In genomic region chr13:114194853-114195252, GRCh38 we compare ENCODE assay signal across 25 cellular contexts. TPM values are rescaled to one million over a fixed set of nuclear protein-coding genes. Genes with fewer than 3 reads are reported as not detected.
DNase-seq lines count a peak whose midpoint lies in the region; ATAC-seq and TF ChIP-seq lines count a peak whose summit lies in the region.
"Had no signal": no experiment of that assay in that cellular context is flagged by ENCODE, and none has a peak within 500 bp of the region (broad histone marks: within the 10 kb centered on the region; RNA-seq: fewer than 3 reads in every experiment).

No MANE protein-coding gene starts in this region.

- H3K4me1 Mint-ChIP-seq in activated CD4-positive, alpha-beta T cell treated with anti-CD3 and anti-CD28 coated beads, Interleukin-2, amount 10 ng/mL, durations not matched to agents 7 days and 5 days = peaks cover 13% of the 10 kb centered on the region
- H3K4me1 Mint-ChIP-seq: CD14-positive monocyte had no signal

- no peaks in the 10 kb centered on the region for H3K27me3 ChIP-seq in body of pancreas
- H3K27me3 ChIP-seq: right atrium auricular region had no signal

- peaks cover 9% of the 10 kb centered on the region for H3K36me3 Mint-ChIP-seq in activated CD4-positive, alpha-beta T cell treated with anti-CD3 and anti-CD28 coated beads, Interleukin-2, amount 10 ng/mL, durations not matched to agents 7 days and 5 days (ENCODE audit: low read depth)
- H3K36me3 Mint-ChIP-seq: CD14-positive monocyte had no signal

- H3K9me3 ChIP-seq in body of pancreas = no peaks in the 10 kb centered on the region
- H3K9me3 ChIP-seq: right atrium auricular region had no signal

- 61 to 94% methylated on average over 5 of the region's 5 CpGs for WGBS in body of pancreas, 2 donors

- no peaks in the 10 kb centered on the region for H3K36me3 ChIP-seq in body of pancreas (replicated peaks in 1 of 2; ENCODE audit: insufficient read depth in 1 of 2, low read depth in 2 of 2)
- H3K36me3 ChIP-seq: right atrium auricular region had no signal

- peaks cover 11% of the 10 kb centered on the region for H3K9me3 Mint-ChIP-seq in activated CD4-positive, alpha-beta T cell treated with anti-CD3 and anti-CD28 coated beads, Interleukin-2, amount 10 ng/mL, durations not matched to agents 7 days and 5 days

- H3K27me3 Mint-ChIP-seq in activated CD4-positive, alpha-beta T cell treated with anti-CD3 and anti-CD28 coated beads, Interleukin-2, amount 10 ng/mL, durations not matched to agents 7 days and 5 days = peaks cover 20% of the 10 kb centered on the region

- POLR2A ChIA-PET in activated CD4-positive, alpha-beta T cell treated with anti-CD3 and anti-CD28 coated beads, Interleukin-2, amount 10 ng/mL, durations not matched to agents 7 days and 5 days (lab: Charles Lee) = no interaction called here

- TF ChIP-seq POLR2A in body of pancreas (IDR thresholded peaks at IDR 0.05) = no peak

- H3K4me3 Mint-ChIP-seq in activated CD4-positive, alpha-beta T cell treated with anti-CD3 and anti-CD28 coated beads, Interleukin-2, amount 10 ng/mL, durations not matched to agents 7 days and 5 days = no peak overlapping the region
- H3K4me3 Mint-ChIP-seq: CD14-positive monocyte had no signal

- peak overlapping the region; percentile 0 to 92 (median 55) for H3K27ac ChIP-seq in body of pancreas
- H3K27ac ChIP-seq: GM23248, right atrium auricular region had no signal

- no peak for TF ChIP-seq CTCF in body of pancreas (IDR thresholded peaks at IDR 0.05)

- peak overlapping the region; percentile 68 for H3K27ac Mint-ChIP-seq in activated CD4-positive, alpha-beta T cell treated with anti-CD3 and anti-CD28 coated beads, Interleukin-2, amount 10 ng/mL, durations not matched to agents 7 days and 5 days

- CTCF ChIA-PET in activated CD4-positive, alpha-beta T cell treated with anti-CD3 and anti-CD28 coated beads, Interleukin-2, amount 10 ng/mL, durations not matched to agents 7 days and 5 days (lab: Charles Lee) = interaction anchor here (0.6 to 1.7 kb wide), 4 partner anchors 25 to 68 kb away, joined by 3 to 6 read pairs (median 3); no protein-coding TSS in a partner anchor

- intact Hi-C loops in body of pancreas (cut with DNase I) (no loop called here), left colon (cut with DNase I, micrococcal nuclease) (no loop called here)

- H3K4me3 ChIP-seq in body of pancreas = no peak overlapping the region
- H3K4me3 ChIP-seq: GM23248, right atrium auricular region had no signal

- ATAC-seq in body of pancreas (no peak), left colon (no peak)
- peak; percentile 75 for ATAC-seq in stimulated activated naive CD8-positive, alpha-beta T cell treated with anti-CD3 and anti-CD28 coated beads, Interleukin-15, Interleukin-2, amounts not matched to agents 100 U/mL and 50 U/mL, for 24 hours

- peak; percentile 18 for DNase-seq in activated gamma-delta T cell treated with anti-CD3 and anti-CD28 coated beads, Interleukin-2, amount 50 U/mL, for 16 hours (ENCODE audit: low read depth)
- DNase-seq in activated gamma-delta T cell treated with Interleukin-2 at 50 U/mL for 16 hours (no peak), body of pancreas (peak in 2 of 4 donors; percentile 33 to 44), left colon (no peak), cerebellum (ENCODE audit: low spot score) (no peak), putamen (ENCODE audit: low spot score) (no peak)
- peak; percentile 13 for DNase-seq in activated CD4-positive, alpha-beta T cell treated with anti-CD3 and anti-CD28 coated beads, Interleukin-2, amount 10 ng/mL, durations not matched to agents 7 days and 5 days
- DNase-seq in stimulated activated naive CD8-positive, alpha-beta T cell treated with anti-CD3 and anti-CD28 coated beads, Interleukin-15, Interleukin-2, amounts not matched to agents 100 U/mL and 50 U/mL, for 24 hours = no peak
- DNase-seq: ACHN; anterior cingulate cortex; central memory CD4-positive, alpha-beta T cell; DMS53; erythroblast; GF-D8; GM23248; NCI-H1436; NCI-H526 treated with DMSO at 0.1 percent for 48 hours; Right ventricle myocardium superior had no signal

- peaks cover 12% of the 10 kb centered on the region for H3K4me1 ChIP-seq in body of pancreas
- H3K4me1 ChIP-seq: right atrium auricular region had no signal

RNA-seq across cellular contexts. Expression of gene CFAP97D2, which starts 15.8 kb away (rescaled TPM):
- not detected for total RNA-seq in activated CD4-positive, alpha-beta T cell treated with anti-CD3 and anti-CD28 coated beads, Interleukin-2, amount 10 ng/mL, durations not matched to agents 7 days and 5 days
- total RNA-seq in body of pancreas (not detected), left colon (not detected), cerebellum (not detected)
- total RNA-seq: frontal cortex, GM23248, kidney epithelial cell, lung microvascular endothelial cell, M059J, omental fat pad, right atrium auricular region, Right ventricle myocardium superior had no signal

RNA-seq across cellular contexts. Expression of gene CDC16, which starts 39.8 kb away (rescaled TPM):
- total RNA-seq in activated CD4-positive, alpha-beta T cell treated with anti-CD3 and anti-CD28 coated beads, Interleukin-2, amount 10 ng/mL, durations not matched to agents 7 days and 5 days = 10 to 100 TPM; 81.6 to 85.4 TPM
- total RNA-seq in body of pancreas (10 to 100 TPM; 46.7 to 63.9 TPM), left colon (10 to 100 TPM; 44.5 to 45.1 TPM), cerebellum (72.0 TPM)

Comparison
In these comparisons a context has a peak if more than half of its experiments do, and no peak if none do; other contexts are left out.
1. DNase-seq: peak in activated gamma-delta T cell treated with anti-CD3 and anti-CD28 coated beads, Interleukin-2, amount 50 U/mL, for 16 hours (single experiment) and activated CD4-positive, alpha-beta T cell treated with anti-CD3 and anti-CD28 coated beads, Interleukin-2, amount 10 ng/mL, durations not matched to agents 7 days and 5 days (single experiment); none in activated gamma-delta T cell treated with Interleukin-2 at 50 U/mL for 16 hours (single experiment), stimulated activated naive CD8-positive, alpha-beta T cell treated with anti-CD3 and anti-CD28 coated beads, Interleukin-15, Interleukin-2, amounts not matched to agents 100 U/mL and 50 U/mL, for 24 hours (single experiment), left colon (0 of 2), cerebellum (single experiment) and putamen (single experiment).